Comparison of ENCODE assay signal across 17 cellular contexts in the genomic region with DNA sequence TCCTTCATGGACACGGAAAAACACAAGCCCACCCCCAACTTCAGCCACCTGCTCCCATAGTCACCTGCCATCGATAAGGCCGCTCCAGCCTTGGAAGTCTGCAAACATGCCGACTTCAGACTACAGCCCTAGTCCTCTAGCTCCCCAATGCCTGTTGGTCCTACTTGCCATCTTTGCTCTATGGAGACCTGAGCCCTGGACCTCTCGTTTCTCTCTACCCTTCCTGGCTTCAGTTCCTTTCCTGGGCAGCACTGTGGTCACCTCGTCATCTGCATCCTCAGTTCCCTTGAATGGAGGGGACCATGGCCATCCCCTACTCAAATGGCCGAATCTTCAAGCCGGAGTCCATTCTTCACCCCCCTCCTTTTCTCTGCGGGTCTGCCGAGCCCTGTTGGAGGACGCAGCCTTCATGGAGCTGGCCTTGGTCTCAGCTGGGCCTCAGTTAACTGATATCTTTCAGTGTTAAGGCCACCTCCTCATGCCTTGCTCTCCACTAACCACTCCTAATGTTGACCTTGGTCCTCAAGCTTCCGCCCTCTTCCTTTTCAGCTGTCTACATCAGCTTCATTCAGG. TPM values are rescaled to one million over a fixed set of nuclear protein-coding genes. Genes with fewer than 3 reads are reported as not detected.
DNase-seq lines count a peak whose midpoint lies in the region; ATAC-seq and TF ChIP-seq lines count a peak whose summit lies in the region.
"Had no signal": no experiment of that assay in that cellular context is flagged by ENCODE, and none has a peak within 500 bp of the region (broad histone marks: within the 10 kb centered on the region; RNA-seq: fewer than 3 reads in every experiment).

No MANE protein-coding gene starts in this region.

- no peaks in the 10 kb centered on the region for H3K36me3 ChIP-seq in BLaER1
- H3K36me3 ChIP-seq in lung (ENCODE audit: control insufficient read depth in 2 of 2, insufficient read depth in 2 of 2, low read length in 2 of 2) = no peaks in the 10 kb centered on the region
- no peaks in the 10 kb centered on the region for H3K36me3 ChIP-seq in suprapubic skin

- H3K27me3 ChIP-seq in BLaER1 = peaks cover 14% of the 10 kb centered on the region; the same call in 1 of the 2 replicates
- peaks cover 7% of the 10 kb centered on the region for H3K27me3 ChIP-seq in lung (ENCODE audit: control insufficient read depth, insufficient read depth)
- peaks cover 55% of the 10 kb centered on the region for H3K27me3 ChIP-seq in suprapubic skin

- H3K4me3 ChIP-seq in BLaER1 (no peak overlapping the region), lung (no peak overlapping the region), suprapubic skin (no peak overlapping the region)
- H3K4me3 ChIP-seq: GM12878, K562 had no signal

- no peaks in the 10 kb centered on the region for H3K9me3 ChIP-seq in BLaER1
- no peaks in the 10 kb centered on the region for H3K9me3 ChIP-seq in lung (ENCODE audit: control insufficient read depth in 2 of 2, insufficient read depth in 1 of 2, low read length in 1 of 2)
- no peaks in the 10 kb centered on the region for H3K9me3 ChIP-seq in suprapubic skin

- WGBS in lung, 2 donors = 90 to 92% methylated on average over 12 of the region's 12 CpGs
- 94% methylated on average over 12 of the region's 12 CpGs for WGBS in suprapubic skin

- H3K9ac ChIP-seq in BLaER1 = no peak overlapping the region

- H3K4me1 ChIP-seq in BLaER1 (peaks cover 60% of the 10 kb centered on the region), lung (ENCODE audit: control insufficient read depth in 2 of 2, insufficient read depth in 2 of 2, low read length in 2 of 2) (no peaks in the 10 kb centered on the region), suprapubic skin (no peaks in the 10 kb centered on the region)

- H3K27ac ChIP-seq in BLaER1 (no peak overlapping the region), lung (ENCODE audit: low read depth in 1 of 2, low read length in 1 of 2) (no peak overlapping the region), suprapubic skin (no peak overlapping the region)
- H3K27ac ChIP-seq: C4-2B had no signal

- TF ChIP-seq EP300 in suprapubic skin (IDR thresholded peaks at IDR 0.05) = no peak

- no peak for TF ChIP-seq POLR2A in suprapubic skin (IDR thresholded peaks at IDR 0.05)

- H3K4me2 ChIP-seq in BLaER1 = peak overlapping the region; percentile 64

- DNase-seq in DMS53 treated with DMSO at 0.1 percent for 48 hours (lab: John Stamatoyannopoulos, UW; ENCODE audit: unreplicated experiment) (peak; percentile 76), NCI-H510A treated with DMSO at 0.1 percent for 48 hours (lab: John Stamatoyannopoulos, UW) (peak; percentile 94), lung (ENCODE audit: low spot score) (peak; percentile 24), H4 (ENCODE audit: low spot score) (no peak), suprapubic skin (ENCODE audit: low spot score in 2 of 2) (no peak), cerebellar nuclear complex (lab: John Stamatoyannopoulos, UW) (no peak)
- DNase-seq: ACHN; CD4-positive, alpha-beta memory T cell had no signal

- ATAC-seq in lung (ENCODE audit: insufficient read depth, low FRiP score) = no peak
- ATAC-seq in GM18873 (IDR thresholded peaks at IDR 0.05; ENCODE audit: low FRiP score, unreplicated experiment) = no peak
- ATAC-seq: GM12878, HCT116, K562 had no signal

- TF ChIP-seq CTCF in lung (IDR thresholded peaks at IDR 0.05; ENCODE audit: control extremely low read depth, extremely low read depth) = no peak
- TF ChIP-seq CTCF in suprapubic skin (IDR thresholded peaks at IDR 0.05) = no peak

- no peaks in the 10 kb centered on the region for H4K20me1 ChIP-seq in BLaER1

RNA-seq across cellular contexts. Expression of a gene that starts 47.7 kb away (rescaled TPM):
- not detected for total RNA-seq in lung
- polyA plus RNA-seq in lung = under 1 TPM in 1 of 2 donors, not detected in 1; 0.17 TPM
- total RNA-seq in H4 (2014; rRNA removed; shearing (Covaris generic)) = 0.04 and 1.1 TPM in 2 replicates
- under 1 TPM in 1 of 4 donors, not detected in 3; 0.60 TPM for total RNA-seq in suprapubic skin
- total RNA-seq: CD4-positive, alpha-beta memory T cell; GM12878 had no signal
- polyA plus RNA-seq: CD4-positive, alpha-beta memory T cell; GM12878 had no signal

RNA-seq across cellular contexts. Expression of a gene that starts 48.4 kb away (rescaled TPM):
- not detected for total RNA-seq in lung
- polyA plus RNA-seq in lung = not detected
- not detected in 2 replicates for total RNA-seq in H4 (2014; rRNA removed; shearing (Covaris generic))
- under 1 TPM in 1 of 4 donors, not detected in 3; 0.13 TPM for total RNA-seq in suprapubic skin
- total RNA-seq: A172; CD4-positive, alpha-beta memory T cell; Daoy; GM12878; H1; K562 had no signal
- polyA plus RNA-seq: CD4-positive, alpha-beta memory T cell; GM12878; H1; K562 had no signal

Comparison
In these comparisons a context has a peak if more than half of its experiments do, and no peak if none do; other contexts are left out.
1. DNase-seq: peak in DMS53 treated with DMSO at 0.1 percent for 48 hours (single experiment), NCI-H510A treated with DMSO at 0.1 percent for 48 hours (single experiment) and lung (single experiment); none in H4 (single experiment), suprapubic skin (0 of 2) and cerebellar nuclear complex (0 of 2).